Comparison of ENCODE assay signal across 20 cellular contexts in the genomic region with DNA sequence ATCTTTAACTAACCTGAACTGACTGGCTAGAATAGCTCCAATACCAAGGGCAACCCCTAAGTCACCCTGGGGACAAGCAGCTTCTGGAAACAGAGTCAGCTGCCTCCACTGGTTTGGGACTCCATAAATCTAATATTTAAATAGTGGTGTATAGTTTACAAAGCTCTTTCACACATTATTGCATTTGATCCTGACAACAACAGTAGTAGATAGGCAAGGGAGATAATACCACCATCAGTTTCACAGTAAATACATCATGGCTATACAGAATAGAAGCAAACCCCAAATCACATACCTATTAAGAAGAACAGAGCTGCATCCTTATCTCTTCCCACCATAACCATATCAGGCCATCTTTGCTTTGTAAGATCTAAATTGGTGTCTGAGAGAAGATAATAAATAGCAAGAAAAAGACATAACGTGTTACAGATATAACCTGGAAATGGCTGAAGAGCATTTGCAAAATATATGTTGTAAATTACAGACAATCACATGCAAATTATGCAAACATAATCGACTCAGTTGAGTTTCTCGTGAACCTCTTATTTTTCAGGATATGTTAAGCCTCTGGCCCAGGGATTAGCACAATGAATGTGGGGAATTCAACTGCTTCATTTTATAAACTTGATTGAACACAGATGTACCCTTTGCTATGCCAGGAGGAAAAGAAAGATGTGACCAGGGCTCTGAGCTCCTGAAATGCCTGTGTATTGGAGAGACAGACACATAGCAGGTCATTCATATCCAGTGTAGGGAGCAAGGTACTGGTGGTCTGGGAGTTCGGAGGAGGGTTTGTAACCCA.
DNase-seq lines count a peak whose midpoint lies in the region; ATAC-seq, FAIRE-seq and TF ChIP-seq lines count a peak whose summit lies in the region.
"Had no signal": no experiment of that assay in that cellular context is flagged by ENCODE, and none has a peak within 500 bp of the region (broad histone marks: within the 10 kb centered on the region; RNA-seq: fewer than 3 reads in every experiment).

No MANE protein-coding gene starts in this region.

- no peak for ATAC-seq in K562

- WGBS in K562 (ENCODE audit: insufficient coverage, low coverage, missing lambda C conversion rate) = 13% methylated on average over 4 of the region's 4 CpGs
- WGBS in mesenchymal stem cell = 81% methylated on average over 4 of the region's 4 CpGs
- 63 to 79% methylated on average over 4 of the region's 4 CpGs for WGBS in testis, 2 donors
- 65 to 67% methylated on average over 4 of the region's 4 CpGs for WGBS in lower leg skin, 2 donors
- WGBS in esophagus squamous epithelium, 2 donors = 61% methylated on average over 4 of the region's 4 CpGs

- POLR2A ChIA-PET in K562 (lab: Yijun Ruan, JAX) = no interaction called here

- BruUV-seq in K562 (replicated peaks; lab: Mats Ljungman, UMichigan) = no TSS peak

- no peaks in the 10 kb centered on the region for H3K79me2 ChIP-seq in K562 (ENCODE audit: control insufficient read depth, insufficient read depth, low read length)

- H2BK5ac ChIP-seq in mesenchymal stem cell (ENCODE audit: low read depth, low read length, poor library complexity, severe bottlenecking) = no peak overlapping the region

- no peaks in the 10 kb centered on the region for H4K20me1 ChIP-seq in K562 (replicated peaks; ENCODE audit: control insufficient read depth, insufficient read depth, low read length)

- no peaks in the 10 kb centered on the region for H3K9me1 ChIP-seq in K562 (ENCODE audit: control insufficient read depth, insufficient read depth, low read length)

- H3K27ac ChIP-seq in K562 (ENCODE audit: extremely low read depth, low read depth, low read length) = no peak overlapping the region
- no peak overlapping the region for H3K27ac ChIP-seq in mesenchymal stem cell (ENCODE audit: low read length, poor library complexity, severe bottlenecking)
- no peak overlapping the region for H3K27ac ChIP-seq in testis
- no peak overlapping the region for H3K27ac ChIP-seq in esophagus squamous epithelium
- H3K27ac ChIP-seq: PC-9, SJSA1 had no signal

- H3K4me2 ChIP-seq in K562 (ENCODE audit: insufficient read depth, low read length) (no peak overlapping the region; the same call in 1 of the 2 replicates), mesenchymal stem cell (ENCODE audit: low read length, poor library complexity, severe bottlenecking) (no peak overlapping the region)
- H3K4me2 ChIP-seq: PC-9 had no signal

- TF ChIP-seq RAD21 in K562 (CRISPR knock-in tag; conservative IDR thresholded peaks at IDR 0.05 in 1 of 2, IDR thresholded peaks at IDR 0.05 in 1 of 2) = no peak

- H3K36me3 ChIP-seq in K562 (ENCODE audit: control insufficient read depth, insufficient read depth, low read length) = no peaks in the 10 kb centered on the region; the same call in 2 of the 3 replicates
- H3K36me3 ChIP-seq in mesenchymal stem cell (ENCODE audit: control insufficient read depth in 1 of 2, insufficient read depth in 2 of 2, low read depth in 1 of 2, low read length in 2 of 2) = no peaks in the 10 kb centered on the region
- H3K36me3 ChIP-seq in testis (ENCODE audit: low read depth, missing control alignments) = no peaks in the 10 kb centered on the region
- H3K36me3 ChIP-seq in esophagus squamous epithelium = no peaks in the 10 kb centered on the region
- H3K36me3 ChIP-seq: SJSA1 had no signal

- H3K14ac ChIP-seq in mesenchymal stem cell (ENCODE audit: low read length in 2 of 2) = no peak overlapping the region

- H4K91ac ChIP-seq in mesenchymal stem cell (ENCODE audit: low read length) = no peak overlapping the region

- H3K4ac ChIP-seq in mesenchymal stem cell (ENCODE audit: low read depth in 1 of 2, low read length in 2 of 2) = no peak overlapping the region

- TF ChIP-seq CTCF in K562 (IDR thresholded peaks at IDR 0.05 in 2 of 3, conservative IDR thresholded peaks at IDR 0.05 in 1 of 3; ENCODE audit: insufficient read depth in 2 of 3, low read depth in 1 of 3, low read length in 3 of 3) (no peak), testis (IDR thresholded peaks at IDR 0.05) (no peak), lower leg skin (IDR thresholded peaks at IDR 0.05) (no peak), esophagus squamous epithelium (IDR thresholded peaks at IDR 0.05) (no peak)

- H3K4me1 ChIP-seq in K562 (replicated peaks in 1 of 2; ENCODE audit: control insufficient read depth in 2 of 2, insufficient read depth in 2 of 2, low read length in 2 of 2) = peaks cover 10 to 38% of the 10 kb centered on the region in 2 experiments
- peaks cover 2% of the 10 kb centered on the region for H3K4me1 ChIP-seq in mesenchymal stem cell (ENCODE audit: control insufficient read depth, insufficient read depth, low read depth, low read length)
- H3K4me1 ChIP-seq in testis = no peaks in the 10 kb centered on the region
- peaks cover 0 to 10% (median 0%) of the 10 kb centered on the region in 3 donors for H3K4me1 ChIP-seq in esophagus squamous epithelium

- H2AFZ ChIP-seq in K562 (ENCODE audit: low read depth, low read length) (peak overlapping the region; percentile 56), mesenchymal stem cell (ENCODE audit: low read depth, low read length) (no peak overlapping the region)
- H2AFZ ChIP-seq: PC-9 had no signal

- in situ Hi-C loops in K562 (cut with MboI) (no loop called here), ACHN (cut with HindIII; ENCODE audit: low pct_ligation_motif_present, low pct_unique_long_range_greater_than_20kb, low sequenced_read_pairs) (no loop called here)

- H3K9ac ChIP-seq in K562 (ENCODE audit: insufficient read depth in 1 of 2, low read depth in 2 of 2, low read length in 2 of 2) (no peak overlapping the region), mesenchymal stem cell (ENCODE audit: low read length) (peak overlapping the region; percentile 49)

- no peak overlapping the region for H2BK15ac ChIP-seq in mesenchymal stem cell (ENCODE audit: low read depth, poor library complexity, severe bottlenecking)

- peak; percentile 60 for DNase-seq in AG08395 (ENCODE audit: low spot score)
- DNase-seq in NCI-H1048 (lab: John Stamatoyannopoulos, UW) = peak; percentile 15
- no peak for DNase-seq in K562 (ENCODE audit: extremely low read depth in 1 of 4, low spot score in 3 of 4)
- no peak for DNase-seq in mesenchymal stem cell
- DNase-seq in testis = no peak
- no peak for DNase-seq in ACHN
- DNase-seq in lower leg skin (ENCODE audit: low spot score in 2 of 2) = no peak
- no peak for DNase-seq in esophagus squamous epithelium (lab: John Stamatoyannopoulos, UW)
- DNase-seq: CD4-positive, CD25-positive, alpha-beta regulatory T cell; DMS53; KG1; NCI-H1436 treated with DMSO at 0.1 percent for 48 hours; NCI-H2081 treated with DMSO at 0.1 percent for 48 hours; NCI-H510A; NCI-H82; PC-9 had no signal

- no peak for TF ChIP-seq EP300 in K562 (IDR thresholded peaks at IDR 0.05; ENCODE audit: low read length)

- H4K8ac ChIP-seq in mesenchymal stem cell (ENCODE audit: low read length) = no peak overlapping the region

- H2BK12ac ChIP-seq in mesenchymal stem cell (ENCODE audit: low read length in 2 of 2) = no peak overlapping the region

- H3K23ac ChIP-seq in mesenchymal stem cell (ENCODE audit: low read length in 2 of 2) = no peak overlapping the region

- CTCF ChIA-PET in K562 (lab: Yijun Ruan, JAX; ENCODE audit: low intra/inter-chr PET ratio) = no interaction called here

- TF ChIP-seq POLR2A in K562 (conservative IDR thresholded peaks at IDR 0.05) = no peak
- TF ChIP-seq POLR2A in testis (IDR thresholded peaks at IDR 0.05) = no peak
- no peak for TF ChIP-seq POLR2A in lower leg skin (IDR thresholded peaks at IDR 0.05)
- TF ChIP-seq POLR2A in esophagus squamous epithelium (IDR thresholded peaks at IDR 0.05) = no peak

- no peak overlapping the region for H2AK5ac ChIP-seq in mesenchymal stem cell (ENCODE audit: low read length, severe bottlenecking)

- H3K27me3 ChIP-seq in K562 (ENCODE audit: control insufficient read depth in 2 of 2, insufficient read depth in 2 of 2, low read length in 2 of 2) = no peaks in the 10 kb centered on the region
- H3K27me3 ChIP-seq in mesenchymal stem cell (ENCODE audit: control insufficient read depth in 1 of 2, insufficient read depth in 1 of 2, low read length in 2 of 2) = peaks cover 0 to 5% of the 10 kb centered on the region in 2 experiments
- H3K27me3 ChIP-seq in testis = no peaks in the 10 kb centered on the region
- peaks cover 0 to 4% (median 0%) of the 10 kb centered on the region in 4 donors for H3K27me3 ChIP-seq in esophagus squamous epithelium
- H3K27me3 ChIP-seq: SJSA1 had no signal

- FAIRE-seq in K562 (lab: Jason Lieb, UNC) = no peak
- FAIRE-seq: A204.1, GM19239, H54 had no signal

- H3K9me3 ChIP-seq in K562 (replicated peaks; ENCODE audit: control insufficient read depth, insufficient read depth, low read depth, low read length) (0 out of 2 replicates have a peak, but pooled peaks cover 2% of the 10 kb centered on the region), mesenchymal stem cell (ENCODE audit: control insufficient read depth, low read length) (no peaks in the 10 kb centered on the region), testis (no peaks in the 10 kb centered on the region), esophagus squamous epithelium (no peaks in the 10 kb centered on the region)
- H3K9me3 ChIP-seq: SJSA1 had no signal

- H3K4me3 ChIP-seq in K562 = no peak overlapping the region
- H3K4me3 ChIP-seq in mesenchymal stem cell (ENCODE audit: insufficient read depth in 1 of 2, low read depth in 1 of 2, low read length in 2 of 2) = peak overlapping the region in 1 of 2 experiments; percentile 45
- no peak overlapping the region for H3K4me3 ChIP-seq in testis
- H3K4me3 ChIP-seq in lower leg skin (ENCODE audit: low read depth, poor library complexity, severe bottlenecking) = no peak overlapping the region
- no peak overlapping the region for H3K4me3 ChIP-seq in esophagus squamous epithelium
- H3K4me3 ChIP-seq: PC-9, SJSA1 had no signal

- intact Hi-C loops in K562 (cut with micrococcal nuclease) (no loop called here), testis (cut with DNase I; ENCODE audit: low total_unique reads) (no loop called here), lower leg skin (cut with DNase I; ENCODE audit: low total_unique reads) (no loop called here), esophagus squamous epithelium (cut with DNase I) (no loop called here)

- no peaks in the 10 kb centered on the region for H3K79me1 ChIP-seq in mesenchymal stem cell (replicated peaks; ENCODE audit: low read length, poor library complexity, severe bottlenecking)

- H2BK120ac ChIP-seq in mesenchymal stem cell (ENCODE audit: low read depth, low read length) = no peak overlapping the region

- H3K18ac ChIP-seq in mesenchymal stem cell (ENCODE audit: low read depth in 1 of 2, low read length in 2 of 2) = peak overlapping the region in 1 of 2 experiments; percentile 8

TF ChIP-seq in K562, 482 proteins besides CTCF, POLR2A, EP300 and RAD21 (continues in another document):
- TF ChIP-seq FOXP1 (CRISPR knock-in tag; IDR thresholded peaks at IDR 0.05) = no peak
- TF ChIP-seq PHB (CRISPR knock-in tag; IDR thresholded peaks at IDR 0.05) = no peak
- TF ChIP-seq GATAD2B (IDR thresholded peaks at IDR 0.05; ENCODE audit: borderline replicate concordance) = no peak
- peak; percentile 21 for TF ChIP-seq MEIS2 (IDR thresholded peaks at IDR 0.05; ENCODE audit: partially characterized antibody)
- TF ChIP-seq ZNF124 (CRISPR knock-in tag; IDR thresholded peaks at IDR 0.05) = no peak

Comparison
In these comparisons a context has a peak if more than half of its experiments do, and no peak if none do; other contexts are left out.
1. DNase-seq: peak in AG08395 (single experiment) and NCI-H1048 (single experiment); none in K562 (0 of 4), mesenchymal stem cell (single experiment), testis (single experiment), ACHN (single experiment), lower leg skin (0 of 2) and esophagus squamous epithelium (single experiment).